Comparison of ENCODE assay signal across 9 cellular contexts in genomic region chr11:63915961-63916836, GRCh38. TPM values are rescaled to one million over a fixed set of nuclear protein-coding genes. Genes with fewer than 3 reads are reported as not detected.
DNase-seq lines count a peak whose midpoint lies in the region; ATAC-seq and TF ChIP-seq lines count a peak whose summit lies in the region.
"Had no signal": no experiment of that assay in that cellular context is flagged by ENCODE, and none has a peak within 500 bp of the region (broad histone marks: within the 10 kb centered on the region; RNA-seq: fewer than 3 reads in every experiment).

No MANE protein-coding gene starts in this region.

- WGBS in heart right ventricle, 2 donors: 3% methylated on average over 56 of the region's 56 CpGs

- H3K27me3 Mint-ChIP-seq in activated naive CD4-positive, alpha-beta T cell treated with anti-CD3 and anti-CD28 coated beads, Interleukin-2, amount 10 ng/mL, durations not matched to agents 7 days and 5 days: peaks cover 73% of the 10 kb centered on the region

- H3K4me1 ChIP-seq in heart right ventricle: peaks cover 39 to 64% (median 54%) of the 10 kb centered on the region in 9 donors
- peaks cover 28 to 39% of the 10 kb centered on the region in 2 donors for H3K4me1 ChIP-seq in gastrocnemius medialis

- H3K36me3 ChIP-seq in heart right ventricle: no peaks in the 10 kb centered on the region
- H3K36me3 ChIP-seq in gastrocnemius medialis: no peaks in the 10 kb centered on the region

- CTCF ChIA-PET in activated naive CD4-positive, alpha-beta T cell treated with anti-CD3 and anti-CD28 coated beads, Interleukin-2, amount 10 ng/mL, durations not matched to agents 7 days and 5 days (lab: Charles Lee): interaction anchor here (1.1 to 2.6 kb wide), 3 partner anchors 30 to 233 kb away, joined by 4 to 9 read pairs (median 7); no protein-coding TSS in a partner anchor

- DNase-seq in GM12865 (ENCODE audit: low read depth): peak; percentile 26
- DNase-seq in NCI-H2171 treated with DMSO at 0.1 percent for 48 hours (lab: John Stamatoyannopoulos, UW): peak; percentile 59
- peak; percentile 54 for DNase-seq in activated naive CD4-positive, alpha-beta T cell treated with anti-CD3 and anti-CD28 coated beads, Interleukin-2, amount 10 ng/mL, durations not matched to agents 7 days and 5 days
- DNase-seq in heart right ventricle: peak; percentile 56 to 66
- DNase-seq in gastrocnemius medialis: peak in 1 of 2 donors; percentile 37
- DNase-seq in kidney glomerular epithelial cell (lab: John Stamatoyannopoulos, UW): no peak

- TF ChIP-seq POLR2A in gastrocnemius medialis (IDR thresholded peaks at IDR 0.05): no peak

- H3K9me3 Mint-ChIP-seq in activated naive CD4-positive, alpha-beta T cell treated with anti-CD3 and anti-CD28 coated beads, Interleukin-2, amount 10 ng/mL, durations not matched to agents 7 days and 5 days: no peaks in the 10 kb centered on the region

- peak overlapping the region; percentile 95 for H3K27ac ChIP-seq in 22Rv1
- peak overlapping the region in 8 of 10 donors; percentile 13 to 97 (median 95) for H3K27ac ChIP-seq in heart right ventricle
- peak overlapping the region in 2 of 4 donors; percentile 23 to 57 for H3K27ac ChIP-seq in gastrocnemius medialis

- peaks cover 15% of the 10 kb centered on the region for H3K4me1 Mint-ChIP-seq in activated naive CD4-positive, alpha-beta T cell treated with anti-CD3 and anti-CD28 coated beads, Interleukin-2, amount 10 ng/mL, durations not matched to agents 7 days and 5 days

- H3K27me3 ChIP-seq in heart right ventricle: peaks cover 0 to 47% (median 0%) of the 10 kb centered on the region in 7 donors
- no peaks in the 10 kb centered on the region for H3K27me3 ChIP-seq in gastrocnemius medialis

- no peak for ATAC-seq in heart right ventricle
- peak in 1 of 2 donors; percentile 13 for ATAC-seq in gastrocnemius medialis
- ATAC-seq in HG02870 (IDR thresholded peaks at IDR 0.05; ENCODE audit: unreplicated experiment): no peak

- H3K4me3 Mint-ChIP-seq in activated naive CD4-positive, alpha-beta T cell treated with anti-CD3 and anti-CD28 coated beads, Interleukin-2, amount 10 ng/mL, durations not matched to agents 7 days and 5 days: peak overlapping the region; percentile 79

- H3K4me3 ChIP-seq in GM12865 (ENCODE audit: low read depth, low read length) (peak overlapping the region; percentile 63), heart right ventricle (peak overlapping the region; percentile 39 to 67 (median 60)), gastrocnemius medialis (peak overlapping the region; percentile 42 to 59 (median 50))
- H3K4me3 ChIP-seq: lung had no signal

- H3K9me3 ChIP-seq in heart right ventricle (no peaks in the 10 kb centered on the region), gastrocnemius medialis (no peaks in the 10 kb centered on the region)

- in situ Hi-C loops in gastrocnemius medialis (cut with MboI; ENCODE audit: low sequenced_read_pairs in 4 of 4): no loop called here

- intact Hi-C loops in heart right ventricle (cut with DNase I) (loop anchor here in 2 of 10 donors (2.0 to 5.0 kb wide), 3 partner anchors 29 to 44 kb away; no protein-coding TSS in a partner anchor), gastrocnemius medialis (cut with DNase I; ENCODE audit: low total_unique reads) (loop anchor here (5.0 kb wide), 1 partner anchor 44 kb away; no protein-coding TSS in a partner anchor)

- peak overlapping the region; percentile 52 for H3K27ac Mint-ChIP-seq in activated naive CD4-positive, alpha-beta T cell treated with anti-CD3 and anti-CD28 coated beads, Interleukin-2, amount 10 ng/mL, durations not matched to agents 7 days and 5 days

- TF ChIP-seq CTCF in 22Rv1 (IDR thresholded peaks at IDR 0.05) (peak; percentile 84), GM12865 (IDR thresholded peaks at IDR 0.05; ENCODE audit: insufficient read depth, low read depth, low read length, missing control alignments) (peak; percentile 56), heart right ventricle (IDR thresholded peaks at IDR 0.05) (peak; percentile 21 to 67 (median 63)), gastrocnemius medialis (IDR thresholded peaks at IDR 0.05 in 4 of 5, conservative IDR thresholded peaks at IDR 0.05 in 1 of 5) (peak in 4 of 5 experiments; percentile 34 to 64 (median 51))

- peaks cover 2% of the 10 kb centered on the region for H3K36me3 Mint-ChIP-seq in activated naive CD4-positive, alpha-beta T cell treated with anti-CD3 and anti-CD28 coated beads, Interleukin-2, amount 10 ng/mL, durations not matched to agents 7 days and 5 days

RNA-seq across cellular contexts. Expression of gene RCOR2, which starts 0.8 kb away (rescaled TPM):
- total RNA-seq in heart right ventricle: 1 to 10 TPM; 1.1 to 8.4 (median 5.0) TPM
- polyA plus RNA-seq in heart right ventricle: 1 to 10 TPM; 4.4 to 5.4 TPM
- 1 to 10 TPM in 1 of 4 donors, under 1 TPM in 3; 0.25 to 1.5 (median 0.45) TPM for total RNA-seq in gastrocnemius medialis

RNA-seq across cellular contexts. Expression of gene NAA40, which starts 22.6 kb away (rescaled TPM):
- total RNA-seq in heart right ventricle: 10 to 100 TPM; 13.0 to 26.4 (median 19.7) TPM
- polyA plus RNA-seq in heart right ventricle: 10 to 100 TPM; 13.9 to 38.8 TPM
- total RNA-seq in gastrocnemius medialis: 10 to 100 TPM in 1 of 4 donors, 1 to 10 TPM in 3; 4.9 to 11.4 (median 6.5) TPM

RNA-seq across cellular contexts. Expression of gene COX8A, which starts 58.2 kb away (rescaled TPM):
- 1,000 to 10,000 TPM in 6 of 10 donors, 100 to 1,000 TPM in 4; 868 to 1,274 (median 1,041) TPM for total RNA-seq in heart right ventricle
- polyA plus RNA-seq in heart right ventricle: 1,000 to 10,000 TPM; 1,312 to 2,481 TPM
- total RNA-seq in gastrocnemius medialis: 1,000 to 10,000 TPM in 2 of 4 donors, 100 to 1,000 TPM in 2; 812 to 1,326 (median 983) TPM
